Comparison of ENCODE assay signal across 29 cellular contexts in genomic region chr1:217443845-217444244, GRCh38.
"Had no signal": no experiment of that assay in that cellular context is flagged by ENCODE, and none has a peak within 500 bp of the region (broad histone marks: within the 10 kb centered on the region; RNA-seq: fewer than 3 reads in every experiment).

No MANE protein-coding gene starts in this region.

- H3K27ac Mint-ChIP-seq: natural killer cell; nephron; progenitor cell of endocrine pancreas; stimulated activated effector memory CD8-positive, alpha-beta T cell treated with anti-CD3 and anti-CD28 coated beads, Interleukin-12 subunit alpha, Interleukin-12 subunit beta, amount 100 ng/mL, for 72 hours; stimulated activated naive B cell treated with anti-CD40 and anti-IgM and Interleukin-4, amounts not matched to agents 10 μg/mL and 1 μg/mL and 100 μg/mL, for 72 hours; stimulated activated naive CD8-positive, alpha-beta T cell treated with anti-CD3 and anti-CD28 coated beads, Interleukin-15, Interleukin-2, amounts not matched to agents 100 ng/mL and 50 ng/mL, for 24 hours had no signal

- H3K4me1 Mint-ChIP-seq: natural killer cell; nephron; neural crest cell; stimulated activated effector memory CD8-positive, alpha-beta T cell treated with anti-CD3 and anti-CD28 coated beads, Interleukin-12 subunit alpha, Interleukin-12 subunit beta, amount 100 ng/mL, for 72 hours; stimulated activated naive B cell treated with anti-CD40 and anti-IgM and Interleukin-4, amounts not matched to agents 10 μg/mL and 1 μg/mL and 100 μg/mL, for 72 hours had no signal

- ATAC-seq: natural killer cell; psoas muscle; right cardiac atrium; right lobe of liver; stimulated activated effector memory CD8-positive, alpha-beta T cell treated with anti-CD3 and anti-CD28 coated beads, Interleukin-12 subunit alpha, Interleukin-12 subunit beta, amount 100 ng/mL, for 72 hours; stimulated activated naive B cell treated with anti-CD40 and anti-IgM and Interleukin-4, amounts not matched to agents 10 μg/mL and 1 μg/mL and 100 μg/mL, for 72 hours had no signal

- H3K4me3 Mint-ChIP-seq: natural killer cell; nephron; neural crest cell; stimulated activated effector memory CD8-positive, alpha-beta T cell treated with anti-CD3 and anti-CD28 coated beads, Interleukin-12 subunit alpha, Interleukin-12 subunit beta, amount 100 ng/mL, for 72 hours; stimulated activated naive B cell treated with anti-CD40 and anti-IgM and Interleukin-4, amounts not matched to agents 10 μg/mL and 1 μg/mL and 100 μg/mL, for 72 hours; stimulated activated naive CD8-positive, alpha-beta T cell treated with anti-CD3 and anti-CD28 coated beads, Interleukin-15, Interleukin-2, amounts not matched to agents 100 ng/mL and 50 ng/mL, for 24 hours had no signal

- H3K4me3 ChIP-seq: ovary, psoas muscle, right lobe of liver, sigmoid colon, stomach, thoracic aorta, thyroid gland, tibial nerve, upper lobe of left lung, vagina had no signal

- H3K27ac ChIP-seq: neutrophil, ovary, parathyroid adenoma, psoas muscle, right lobe of liver, sigmoid colon, stomach, thoracic aorta, thyroid gland, tibial nerve, upper lobe of left lung, vagina had no signal

- H2AFZ ChIP-seq: parathyroid adenoma had no signal

- H3K9ac ChIP-seq: parathyroid adenoma had no signal

- H3K36me3 ChIP-seq: neutrophil, ovary, right lobe of liver, vagina had no signal

- H3K27me3 ChIP-seq: neutrophil, ovary, right lobe of liver, sigmoid colon, stomach, thyroid gland, tibial nerve, upper lobe of left lung, vagina had no signal

- H3K27me3 Mint-ChIP-seq: progenitor cell of endocrine pancreas; stimulated activated naive B cell treated with anti-CD40 and anti-IgM and Interleukin-4, amounts not matched to agents 10 μg/mL and 1 μg/mL and 100 μg/mL, for 72 hours; stimulated activated naive CD8-positive, alpha-beta T cell treated with anti-CD3 and anti-CD28 coated beads, Interleukin-15, Interleukin-2, amounts not matched to agents 100 ng/mL and 50 ng/mL, for 24 hours had no signal

- H3K79me2 ChIP-seq: parathyroid adenoma had no signal

- H3K4me1 ChIP-seq: parathyroid adenoma, psoas muscle, right lobe of liver, sigmoid colon, stomach, thyroid gland, tibial nerve, upper lobe of left lung, vagina had no signal

- H3K9me3 ChIP-seq: neutrophil, ovary, right lobe of liver, thyroid gland, upper lobe of left lung, vagina had no signal

- DNase-seq: natural killer cell; occipital lobe; ovary; posterior cingulate gyrus; psoas muscle; right cardiac atrium; right lobe of liver; sigmoid colon; small intestine; stimulated activated CD4-positive, alpha-beta T cell treated with anti-CD3 and anti-CD28 coated beads, Interleukin-15, amount 100 ng/mL, for 24 hours; stimulated activated CD4-positive, alpha-beta T cell treated with anti-CD3 and anti-CD28 coated beads, Interleukin-2, amount 100 ng/mL, for 24 hours; stimulated activated CD4-positive, alpha-beta T cell treated with anti-CD3 and anti-CD28 coated beads, Interleukin-2, amount 100 ng/mL, for 48 hours; stimulated activated CD4-positive, alpha-beta T cell treated with anti-CD3 and anti-CD28 coated beads, Interleukin-4, amount 100 ng/mL, for 24 hours; stimulated activated naive B cell treated with anti-CD40 and anti-IgM and Interleukin-4, amounts not matched to agents 10 μg/mL and 1 μg/mL and 100 μg/mL, for 72 hours; stimulated activated naive CD4-positive, alpha-beta T cell treated with Interleukin-2 at 50 U/mL for 16 hours; stomach; thyroid gland; trophoblast cell; upper lobe of left lung had no signal
